Comparison of ENCODE assay signal across 26 cellular contexts in genomic region chr5:94467560-94468504, GRCh38.
DNase-seq lines count a peak whose midpoint lies in the region.
"Had no signal": no experiment of that assay in that cellular context is flagged by ENCODE, and none has a peak within 500 bp of the region (broad histone marks: within the 10 kb centered on the region; RNA-seq: fewer than 3 reads in every experiment).

No MANE protein-coding gene starts in this region.

- POLR2A ChIA-PET in activated CD4-positive, alpha-beta memory T cell treated with anti-CD3 and anti-CD28 coated beads for 36 hours (lab: Charles Lee), result no interaction called here

- DNase-seq in NCI-H2171 treated with DMSO at 0.1 percent for 48 hours (lab: John Stamatoyannopoulos, UW) (peak; percentile 36), NCI-H2171 (lab: John Stamatoyannopoulos, UW) (no peak), NCI-H1436 (lab: John Stamatoyannopoulos, UW) (peak; percentile 32), NCI-H526 (lab: John Stamatoyannopoulos, UW) (peak; percentile 81 to 90), fibroblast of gingiva (ENCODE audit: low read depth) (peak; percentile 27), DMS79 treated with DMSO at 0.1 percent for 48 hours (lab: John Stamatoyannopoulos, UW) (no peak)
- no peak for DNase-seq in activated CD8-positive, alpha-beta memory T cell treated with anti-CD3 and anti-CD28 coated beads, Interleukin-2, amount 50 U/mL, for 4 hours
- no peak for DNase-seq in activated CD4-positive, alpha-beta memory T cell treated with anti-CD3 and anti-CD28 coated beads for 36 hours
- DNase-seq: activated CD4-positive, alpha-beta memory T cell treated with anti-CD3 and anti-CD28 coated beads, Interleukin-2, amount 10 ng/mL, durations not matched to agents 7 days and 5 days; activated CD4-positive, CD25-positive, alpha-beta regulatory T cell treated with anti-CD3 and anti-CD28 coated beads, Interleukin-2, amount 50 U/mL, for 72 hours; AML-193; CD4-positive, alpha-beta memory T cell; colonic mucosa; effector CD8-positive, alpha-beta T cell; foreskin melanocyte; GOT3; mammary epithelial cell; NCI-H2081 treated with DMSO at 0.1 percent for 48 hours; ovary; PC-9; small intestine; stimulated activated CD4-positive, alpha-beta T cell treated with anti-CD3 and anti-CD28 coated beads, Interleukin-2, amount 100 ng/mL, for 24 hours; stomach; SW 1271; thyroid gland had no signal

- H3K36me3 Mint-ChIP-seq in activated CD4-positive, alpha-beta memory T cell treated with anti-CD3 and anti-CD28 coated beads for 36 hours, result no peaks in the 10 kb centered on the region
- H3K36me3 Mint-ChIP-seq: activated naive CD4-positive, alpha-beta T cell treated with anti-CD3 and anti-CD28 coated beads, Interleukin-2, amount 50 U/mL, for 72 hours had no signal

- no peak overlapping the region for H3K4me3 Mint-ChIP-seq in activated CD4-positive, alpha-beta memory T cell treated with anti-CD3 and anti-CD28 coated beads for 36 hours
- H3K4me3 Mint-ChIP-seq: activated CD4-positive, alpha-beta memory T cell treated with anti-CD3 and anti-CD28 coated beads, Interleukin-2, amount 10 ng/mL, durations not matched to agents 7 days and 5 days; CD4-positive, alpha-beta memory T cell had no signal

- H3K27ac Mint-ChIP-seq in activated CD4-positive, alpha-beta memory T cell treated with anti-CD3 and anti-CD28 coated beads for 36 hours, result no peak overlapping the region
- H3K27ac Mint-ChIP-seq: activated CD4-positive, alpha-beta memory T cell treated with anti-CD3 and anti-CD28 coated beads, Interleukin-2, amount 10 ng/mL, durations not matched to agents 7 days and 5 days; activated naive CD4-positive, alpha-beta T cell treated with anti-CD3 and anti-CD28 coated beads, Interleukin-2, amount 50 U/mL, for 72 hours had no signal

- H3K9me3 Mint-ChIP-seq in activated CD4-positive, alpha-beta memory T cell treated with anti-CD3 and anti-CD28 coated beads for 36 hours, result no peaks in the 10 kb centered on the region
- H3K9me3 Mint-ChIP-seq: activated CD4-positive, alpha-beta memory T cell treated with anti-CD3 and anti-CD28 coated beads, Interleukin-2, amount 10 ng/mL, durations not matched to agents 7 days and 5 days; activated naive CD4-positive, alpha-beta T cell treated with anti-CD3 and anti-CD28 coated beads, Interleukin-2, amount 50 U/mL, for 72 hours; CD4-positive, alpha-beta memory T cell had no signal

- no peaks in the 10 kb centered on the region for H3K4me1 Mint-ChIP-seq in activated CD4-positive, alpha-beta memory T cell treated with anti-CD3 and anti-CD28 coated beads for 36 hours (ENCODE audit: low read depth)
- H3K4me1 Mint-ChIP-seq: activated CD4-positive, alpha-beta memory T cell treated with anti-CD3 and anti-CD28 coated beads, Interleukin-2, amount 10 ng/mL, durations not matched to agents 7 days and 5 days; CD4-positive, alpha-beta memory T cell had no signal

- intact Hi-C loops in activated CD4-positive, alpha-beta memory T cell treated with anti-CD3 and anti-CD28 coated beads for 36 hours (cut with micrococcal nuclease), result no loop called here

- H3K27me3 Mint-ChIP-seq in activated CD4-positive, alpha-beta memory T cell treated with anti-CD3 and anti-CD28 coated beads for 36 hours, result no peaks in the 10 kb centered on the region
- H3K27me3 Mint-ChIP-seq: activated CD4-positive, alpha-beta memory T cell treated with anti-CD3 and anti-CD28 coated beads, Interleukin-2, amount 10 ng/mL, durations not matched to agents 7 days and 5 days; CD4-positive, alpha-beta memory T cell had no signal

- CTCF ChIA-PET in activated CD4-positive, alpha-beta memory T cell treated with anti-CD3 and anti-CD28 coated beads for 36 hours (lab: Charles Lee), result no interaction called here

Comparison
In these comparisons a context has a peak if more than half of its experiments do, and no peak if none do; other contexts are left out.
1. DNase-seq: peak in NCI-H2171 treated with DMSO at 0.1 percent for 48 hours (single experiment), NCI-H1436 (single experiment), NCI-H526 (2 of 2) and fibroblast of gingiva (single experiment); none in NCI-H2171 (single experiment), activated CD8-positive, alpha-beta memory T cell treated with anti-CD3 and anti-CD28 coated beads, Interleukin-2, amount 50 U/mL, for 4 hours (single experiment), activated CD4-positive, alpha-beta memory T cell treated with anti-CD3 and anti-CD28 coated beads for 36 hours (single experiment) and DMS79 treated with DMSO at 0.1 percent for 48 hours (single experiment).